8 cellular contexts compared by ENCODE assay signal in the genomic region with DNA sequence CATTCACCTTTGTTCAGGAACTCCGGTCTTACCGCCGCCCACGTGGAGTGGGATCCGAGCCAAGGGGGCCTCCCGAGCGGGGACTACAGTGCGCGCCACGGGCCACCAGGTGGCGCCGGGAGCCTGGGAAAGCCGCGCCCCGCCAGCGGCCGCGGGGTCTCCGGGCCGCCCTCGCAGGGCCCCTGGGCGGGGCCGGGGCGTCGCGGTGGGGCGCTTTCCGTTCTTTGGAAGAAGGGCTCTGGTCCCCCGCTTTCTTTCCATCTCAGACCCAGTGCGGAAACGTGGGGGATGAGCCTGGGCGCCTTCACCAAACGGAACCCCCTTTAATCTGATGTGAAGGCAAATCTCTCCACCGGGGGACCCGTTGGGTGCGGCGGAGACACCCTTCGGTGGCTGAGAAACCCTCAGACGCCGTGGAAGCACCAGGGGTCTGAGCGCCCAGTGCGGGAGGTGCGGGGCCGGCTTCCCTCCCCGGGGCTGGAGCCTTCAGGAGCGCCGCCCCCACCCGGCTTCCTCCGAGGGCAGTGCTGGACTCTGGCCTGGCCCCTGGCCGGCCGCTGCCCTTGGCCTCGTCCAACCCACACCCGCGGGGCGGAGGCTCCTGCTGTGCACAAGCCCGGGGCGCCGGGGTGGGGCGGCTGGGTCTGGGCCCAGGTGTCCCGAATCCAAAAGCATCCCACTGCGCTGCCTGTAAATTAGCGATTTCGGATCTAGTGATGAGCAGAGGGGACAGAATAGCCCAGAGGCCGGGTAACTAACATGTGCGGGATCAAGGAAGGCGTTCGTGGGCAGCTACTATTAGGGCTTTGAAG. TPM values are rescaled to one million over a fixed set of nuclear protein-coding genes. Genes with fewer than 3 reads are reported as not detected.
DNase-seq lines count a peak whose midpoint lies in the region; ATAC-seq and TF ChIP-seq lines count a peak whose summit lies in the region.

No MANE protein-coding gene starts in this region.

- ATAC-seq in HG02571 (IDR thresholded peaks at IDR 0.05; ENCODE audit: unreplicated experiment) (peak; percentile 85), aorta (ENCODE audit: low FRiP score) (peak; percentile 97)

- peaks cover 0 to 7% of the 10 kb centered on the region in 2 donors for H3K4me1 ChIP-seq in ascending aorta
- H3K4me1 ChIP-seq in rectal smooth muscle tissue (ENCODE audit: control insufficient read depth, insufficient read depth, low read length): peaks cover 6% of the 10 kb centered on the region
- H3K4me1 ChIP-seq in aorta (ENCODE audit: control insufficient read depth in 1 of 2, insufficient read depth in 2 of 2, low read length in 2 of 2): no peaks in the 10 kb centered on the region

- H3K27ac ChIP-seq in ascending aorta (peak overlapping the region; percentile 76 to 77), rectal smooth muscle tissue (ENCODE audit: low read depth, low read length) (peak overlapping the region; percentile 78), aorta (ENCODE audit: low read depth in 1 of 2, low read length in 2 of 2) (peak overlapping the region in 1 of 2 donors; percentile 9)

- H3K36me3 ChIP-seq in ascending aorta (no peaks in the 10 kb centered on the region), rectal smooth muscle tissue (ENCODE audit: control insufficient read depth, insufficient read depth, low read length) (no peaks in the 10 kb centered on the region), aorta (ENCODE audit: control insufficient read depth in 1 of 2, insufficient read depth in 2 of 2, low read length in 1 of 2) (no peaks in the 10 kb centered on the region)

- H3K9ac ChIP-seq in rectal smooth muscle tissue (ENCODE audit: low read length): no peak overlapping the region

- DNase-seq in NB4 (ENCODE audit: low read depth): peak; percentile 87
- DNase-seq in T-helper 2 cell: peak; percentile 81 to 84 (median 83)
- DNase-seq in ascending aorta (ENCODE audit: low spot score in 2 of 2): peak; percentile 18 to 90
- DNase-seq in hepatic stellate cell (ENCODE audit: low spot score): peak; percentile 89
- DNase-seq in aorta: peak; percentile 87 to 95

- no peak for TF ChIP-seq POLR2A in NB4 (IDR thresholded peaks at IDR 0.05; ENCODE audit: extremely low read depth, insufficient read length)

- H3K4me3 ChIP-seq in NB4 (ENCODE audit: low read depth, low read length) (peak overlapping the region; percentile 66), ascending aorta (peak overlapping the region; percentile 77 to 92), rectal smooth muscle tissue (ENCODE audit: low read length) (peak overlapping the region; percentile 84), aorta (ENCODE audit: low read length in 2 of 2) (peak overlapping the region; percentile 29 to 40)

- H3K27me3 ChIP-seq in ascending aorta (no peaks in the 10 kb centered on the region), rectal smooth muscle tissue (ENCODE audit: control insufficient read depth, insufficient read depth, low read length) (no peaks in the 10 kb centered on the region), aorta (ENCODE audit: control insufficient read depth in 1 of 2, insufficient read depth in 2 of 2, low read length in 1 of 2) (no peaks in the 10 kb centered on the region)

- TF ChIP-seq CTCF in GM12874 (IDR thresholded peaks at IDR 0.05; ENCODE audit: insufficient read depth, low read depth, low read length) (peak; percentile 93), NB4 (IDR thresholded peaks at IDR 0.05; ENCODE audit: low read depth, low read length) (peak; percentile 70), ascending aorta (IDR thresholded peaks at IDR 0.05) (peak; percentile 74 to 97 (median 80))

- intact Hi-C loops in ascending aorta (cut with DNase I): loop anchor here (1.0 to 5.0 kb wide), 8 partner anchors 44 to 714 kb away; a partner anchor contains a TSS
- intact Hi-C loops in aorta (cut with DNase I): loop anchor here (1.0 to 5.0 kb wide), 4 partner anchors 189 to 459 kb away; a partner anchor contains a TSS

- WGBS in aorta, 2 donors: 4 to 5% methylated on average over 66 to 67 of the region's 67 CpGs

- H3K9me3 ChIP-seq in ascending aorta (no peaks in the 10 kb centered on the region), aorta (ENCODE audit: control insufficient read depth, low read length) (no peaks in the 10 kb centered on the region)

RNA-seq across cellular contexts. Expression of a gene that starts 44.6 kb away (rescaled TPM):
- total RNA-seq in ascending aorta (21.5 TPM), aorta (10 to 100 TPM; 74.6 to 77.1 TPM)
- 10 to 100 TPM; 34.9 to 38.9 TPM for polyA plus RNA-seq in aorta

Comparison
In these comparisons a context has a peak if more than half of its experiments do, and no peak if none do; other contexts are left out.
1. H3K4me3 ChIP-seq: peak in every context shown above with its lines; median percentile 84 in ascending aorta; 84 in rectal smooth muscle tissue; 66 in NB4; 34 in aorta.